In genomic region chr16:72938426-72939164, GRCh38 we compare ENCODE assay signal across 10 cellular contexts.
DNase-seq lines count a peak whose midpoint lies in the region; ATAC-seq, FAIRE-seq and TF ChIP-seq lines count a peak whose summit lies in the region.
"Had no signal": no experiment of that assay in that cellular context is flagged by ENCODE, and none has a peak within 500 bp of the region (broad histone marks: within the 10 kb centered on the region; RNA-seq: fewer than 3 reads in every experiment).

No MANE protein-coding gene starts in this region.

- H3K4me1 ChIP-seq in astrocyte (ENCODE audit: insufficient read depth, low read length) = peaks cover 16% of the 10 kb centered on the region
- no peaks in the 10 kb centered on the region for H3K4me1 ChIP-seq in CD4-positive, alpha-beta memory T cell (ENCODE audit: insufficient read depth, low read length)

- CTCF ChIA-PET in CD4-positive, alpha-beta memory T cell (lab: Charles Lee; ENCODE audit: partially characterized antibody) = no interaction called here

- intact Hi-C loops in CD4-positive, alpha-beta memory T cell (cut with micrococcal nuclease) = no loop called here

- H3K27ac Mint-ChIP-seq in astrocyte (ENCODE audit: unreplicated experiment) = peak overlapping the region; percentile 67
- H3K27ac Mint-ChIP-seq in naive thymus-derived CD8-positive, alpha-beta T cell = no peak overlapping the region
- H3K27ac Mint-ChIP-seq in CD4-positive, alpha-beta memory T cell = no peak overlapping the region

- H2AFZ ChIP-seq in astrocyte (ENCODE audit: low read depth, low read length) = no peak overlapping the region

- peak overlapping the region; percentile 27 for H3K9ac ChIP-seq in astrocyte (ENCODE audit: low read length)

- DNase-seq in GM04504 (ENCODE audit: low read depth) = peak; percentile 75
- DNase-seq in astrocyte (ENCODE audit: low read depth) = peak; percentile 84
- DNase-seq in hepatic stellate cell (ENCODE audit: low spot score) = peak; percentile 90
- DNase-seq in skeletal muscle cell (ENCODE audit: low read depth) = peak; percentile 55
- no peak for DNase-seq in naive thymus-derived CD8-positive, alpha-beta T cell
- DNase-seq in D341Med (ENCODE audit: low spot score) = no peak
- DNase-seq in CD4-positive, alpha-beta memory T cell = no peak
- no peak for DNase-seq in LoVo (ENCODE audit: low spot score)
- DNase-seq: WERI-Rb-1 had no signal

- H3K36me3 Mint-ChIP-seq in astrocyte (ENCODE audit: low read depth, unreplicated experiment) = peaks cover 5% of the 10 kb centered on the region
- H3K36me3 Mint-ChIP-seq in naive thymus-derived CD8-positive, alpha-beta T cell = no peaks in the 10 kb centered on the region
- H3K36me3 Mint-ChIP-seq in CD4-positive, alpha-beta memory T cell = no peaks in the 10 kb centered on the region

- peak; percentile 23 for FAIRE-seq in astrocyte (lab: Jason Lieb, UNC)
- FAIRE-seq: GM12878 had no signal

- H3K36me3 ChIP-seq in astrocyte (ENCODE audit: insufficient read depth, low read length) = no peaks in the 10 kb centered on the region
- H3K36me3 ChIP-seq in CD4-positive, alpha-beta memory T cell (ENCODE audit: insufficient read depth, low read length) = no peaks in the 10 kb centered on the region
- H3K36me3 ChIP-seq: WERI-Rb-1 had no signal

- no peaks in the 10 kb centered on the region for H3K9me3 Mint-ChIP-seq in astrocyte (ENCODE audit: unreplicated experiment)
- peaks cover 0 to 2% (median 0%) of the 10 kb centered on the region in 9 donors for H3K9me3 Mint-ChIP-seq in naive thymus-derived CD8-positive, alpha-beta T cell
- peaks cover 0 to 4% (median 0%) of the 10 kb centered on the region in 8 donors for H3K9me3 Mint-ChIP-seq in CD4-positive, alpha-beta memory T cell

- no peaks in the 10 kb centered on the region for H3K27me3 ChIP-seq in astrocyte (ENCODE audit: insufficient read depth, low read length)
- H3K27me3 ChIP-seq in CD4-positive, alpha-beta memory T cell (ENCODE audit: insufficient read depth, low read length) = no peaks in the 10 kb centered on the region

- H3K4me2 ChIP-seq in astrocyte (ENCODE audit: low read length) = peak overlapping the region; percentile 60

- peak overlapping the region; percentile 56 for H3K27ac ChIP-seq in astrocyte (ENCODE audit: low read depth, low read length)
- H3K27ac ChIP-seq in CD4-positive, alpha-beta memory T cell (ENCODE audit: low read depth, low read length) = no peak overlapping the region
- H3K27ac ChIP-seq: WERI-Rb-1 had no signal

- H3K4me3 Mint-ChIP-seq in astrocyte (ENCODE audit: unreplicated experiment) = no peak overlapping the region
- no peak overlapping the region for H3K4me3 Mint-ChIP-seq in naive thymus-derived CD8-positive, alpha-beta T cell
- no peak overlapping the region for H3K4me3 Mint-ChIP-seq in CD4-positive, alpha-beta memory T cell

- H3K4me3 ChIP-seq in astrocyte (ENCODE audit: insufficient read depth, low read depth, low read length) = no peak overlapping the region
- H3K4me3 ChIP-seq in skeletal muscle cell (ENCODE audit: low read depth, low read length) = no peak overlapping the region
- no peak overlapping the region for H3K4me3 ChIP-seq in CD4-positive, alpha-beta memory T cell (ENCODE audit: low read length in 2 of 2)
- H3K4me3 ChIP-seq: GM12878 had no signal

- no peak for TF ChIP-seq CTCF in astrocyte (IDR thresholded peaks at IDR 0.05; ENCODE audit: insufficient read depth, low read depth, low read length)

- H3K79me2 ChIP-seq in astrocyte (ENCODE audit: insufficient read depth, low read length) = peaks cover 63% of the 10 kb centered on the region

- POLR2A ChIA-PET in naive thymus-derived CD8-positive, alpha-beta T cell (lab: Charles Lee) = no interaction called here
- POLR2A ChIA-PET in CD4-positive, alpha-beta memory T cell (lab: Charles Lee; ENCODE audit: partially characterized antibody) = no interaction called here

- peaks cover 25% of the 10 kb centered on the region for H3K4me1 Mint-ChIP-seq in astrocyte (ENCODE audit: low read depth, unreplicated experiment)
- H3K4me1 Mint-ChIP-seq in naive thymus-derived CD8-positive, alpha-beta T cell = peaks cover 0 to 4% (median 0%) of the 10 kb centered on the region in 4 donors
- H3K4me1 Mint-ChIP-seq in CD4-positive, alpha-beta memory T cell = no peaks in the 10 kb centered on the region

- no peaks in the 10 kb centered on the region for H3K9me3 ChIP-seq in astrocyte (ENCODE audit: insufficient read depth, low read depth, low read length)
- no peaks in the 10 kb centered on the region for H3K9me3 ChIP-seq in CD4-positive, alpha-beta memory T cell (ENCODE audit: control insufficient read depth in 1 of 2, low read length in 2 of 2)

- H4K20me1 ChIP-seq in astrocyte (ENCODE audit: insufficient read depth, low read length) = peaks cover 59% of the 10 kb centered on the region

- ATAC-seq in naive thymus-derived CD8-positive, alpha-beta T cell = no peak
- ATAC-seq: GM12878 had no signal

- H3K27me3 Mint-ChIP-seq in astrocyte (ENCODE audit: low read depth, unreplicated experiment) = no peaks in the 10 kb centered on the region
- peaks cover 0 to 19% (median 5%) of the 10 kb centered on the region in 5 donors for H3K27me3 Mint-ChIP-seq in naive thymus-derived CD8-positive, alpha-beta T cell
- peaks cover 0 to 2% of the 10 kb centered on the region in 2 donors for H3K27me3 Mint-ChIP-seq in CD4-positive, alpha-beta memory T cell

Comparison
In these comparisons a context has a peak if more than half of its experiments do, and no peak if none do; other contexts are left out.
1. DNase-seq: peak in GM04504 (single experiment), astrocyte (single experiment), hepatic stellate cell (single experiment) and skeletal muscle cell (single experiment); none in naive thymus-derived CD8-positive, alpha-beta T cell (0 of 10), D341Med (single experiment), CD4-positive, alpha-beta memory T cell (0 of 5) and LoVo (single experiment).